ENCODE assay signal across 9 cellular contexts in genomic region chr13:98172570-98173405, GRCh38. TPM values are rescaled to one million over a fixed set of nuclear protein-coding genes. Genes with fewer than 3 reads are reported as not detected.
DNase-seq lines count a peak whose midpoint lies in the region; ATAC-seq and TF ChIP-seq lines count a peak whose summit lies in the region.
"Had no signal": no experiment of that assay in that cellular context is flagged by ENCODE, and none has a peak within 500 bp of the region (broad histone marks: within the 10 kb centered on the region; RNA-seq: fewer than 3 reads in every experiment).

No MANE protein-coding gene starts in this region.

- H2AFZ ChIP-seq in hepatocyte = no peak overlapping the region

- intact Hi-C loops in sciatic nerve (cut with DNase I) = no loop called here

- peak; percentile 72 for DNase-seq in G401 (ENCODE audit: low spot score)
- DNase-seq in hepatocyte (ENCODE audit: low spot score) = peak; percentile 17
- no peak for DNase-seq in sciatic nerve (ENCODE audit: low spot score)
- DNase-seq in NCI-H1694 treated with DMSO at 0.1 percent for 48 hours (lab: John Stamatoyannopoulos, UW) = no peak
- DNase-seq in WERI-Rb-1 = no peak
- DNase-seq in activated CD4-positive, alpha-beta T cell treated with anti-CD3 and anti-CD28 coated beads, Interleukin-2, amount 50 U/mL, for 4 hours = no peak

- peaks cover 42% of the 10 kb centered on the region for H3K4me1 ChIP-seq in hepatocyte (ENCODE audit: insufficient read depth)

- H3K4me3 ChIP-seq in hepatocyte = no peak overlapping the region
- H3K4me3 ChIP-seq in WERI-Rb-1 (ENCODE audit: low read depth, low read length) = no peak overlapping the region

- H3K4me3 Mint-ChIP-seq in brain = peak overlapping the region; percentile 24 to 70 (median 68)

- peaks cover 0 to 12% (median 11%) of the 10 kb centered on the region in 5 experiments for H3K9me3 Mint-ChIP-seq in brain

- WGBS in hepatocyte (ENCODE audit: low lambda C conversion rate, missing lambda C conversion rate) = 41% methylated on average over 7 of the region's 7 CpGs

- in situ Hi-C loops in G401 (cut with HindIII; ENCODE audit: low sequenced_read_pairs) = no loop called here

- no peaks in the 10 kb centered on the region for H3K27me3 Mint-ChIP-seq in brain

- H3K79me2 ChIP-seq in hepatocyte = peaks cover 85% of the 10 kb centered on the region

- H3K4me2 ChIP-seq in hepatocyte = peak overlapping the region; percentile 69

- peak; percentile 51 for ATAC-seq in sciatic nerve
- no peak for ATAC-seq in HG03439 (IDR thresholded peaks at IDR 0.05; ENCODE audit: unreplicated experiment)

- TF ChIP-seq CTCF in brain (conservative IDR thresholded peaks at IDR 0.05) (no peak), hepatocyte (IDR thresholded peaks at IDR 0.05; ENCODE audit: poor library complexity) (no peak), WERI-Rb-1 (IDR thresholded peaks at IDR 0.05; ENCODE audit: low read depth, low read length) (no peak)

- H3K27me3 ChIP-seq in hepatocyte = no peaks in the 10 kb centered on the region
- no peaks in the 10 kb centered on the region for H3K27me3 ChIP-seq in WERI-Rb-1 (ENCODE audit: insufficient read depth, low read depth, severe bottlenecking)

- peak overlapping the region; percentile 79 to 94 (median 87) for H3K27ac Mint-ChIP-seq in brain

- no peaks in the 10 kb centered on the region for H3K36me3 ChIP-seq in hepatocyte (replicated peaks; ENCODE audit: insufficient read depth, low read depth)
- H3K36me3 ChIP-seq in WERI-Rb-1 = peaks cover 31% of the 10 kb centered on the region

- H3K4me1 Mint-ChIP-seq in brain = peaks cover 54% of the 10 kb centered on the region

- H3K9me3 ChIP-seq in hepatocyte (ENCODE audit: low read depth) (no peaks in the 10 kb centered on the region), WERI-Rb-1 (ENCODE audit: severe bottlenecking) (no peaks in the 10 kb centered on the region)

- peaks cover 5% of the 10 kb centered on the region for H4K20me1 ChIP-seq in hepatocyte (ENCODE audit: insufficient read depth, poor library complexity, severe bottlenecking)

- peaks cover 43% of the 10 kb centered on the region for H3K36me3 Mint-ChIP-seq in brain

- H3K27ac ChIP-seq in hepatocyte (peak overlapping the region; percentile 71), WERI-Rb-1 (no peak overlapping the region)

- no peaks in the 10 kb centered on the region for H3K9me2 ChIP-seq in hepatocyte (replicated peaks; ENCODE audit: insufficient read depth)

RNA-seq across cellular contexts. Expression of gene RNF113B, which starts 4.3 kb away (rescaled TPM):
- not detected in 2 replicates for total RNA-seq in G401 (2014; rRNA removed; shearing (Covaris generic))
- not detected for polyA plus RNA-seq in brain (ENCODE audit: insufficient read depth, low read depth, low replicate concordance)
- not detected in 2 replicates for total RNA-seq in hepatocyte
- 0.94 TPM in 1 of 2 replicates, not detected in the other for polyA plus RNA-seq in hepatocyte
- not detected for total RNA-seq in sciatic nerve
- total RNA-seq: activated CD8-positive, alpha-beta memory T cell treated with anti-CD3 and anti-CD28 coated beads for 36 hours had no signal

RNA-seq across cellular contexts. Expression of gene FARP1, which starts 29.9 kb away (rescaled TPM):
- 17.9 and 50.3 TPM in 2 replicates for total RNA-seq in G401 (2014; rRNA removed; shearing (Covaris generic))
- polyA plus RNA-seq in brain (ENCODE audit: insufficient read depth, low read depth, low replicate concordance) (86.6 TPM), hepatocyte (68.7 and 74.7 TPM in 2 replicates)
- total RNA-seq in hepatocyte (29.0 and 35.5 TPM in 2 replicates), sciatic nerve (35.4 TPM)

Comparison
In these comparisons a context has a peak if more than half of its experiments do, and no peak if none do; other contexts are left out.
1. DNase-seq: peak in G401 (single experiment) and hepatocyte (single experiment); none in sciatic nerve (single experiment), NCI-H1694 treated with DMSO at 0.1 percent for 48 hours (single experiment), WERI-Rb-1 (single experiment) and activated CD4-positive, alpha-beta T cell treated with anti-CD3 and anti-CD28 coated beads, Interleukin-2, amount 50 U/mL, for 4 hours (0 of 2).